Comparison of ENCODE assay signal across 25 cellular contexts in the genomic region with DNA sequence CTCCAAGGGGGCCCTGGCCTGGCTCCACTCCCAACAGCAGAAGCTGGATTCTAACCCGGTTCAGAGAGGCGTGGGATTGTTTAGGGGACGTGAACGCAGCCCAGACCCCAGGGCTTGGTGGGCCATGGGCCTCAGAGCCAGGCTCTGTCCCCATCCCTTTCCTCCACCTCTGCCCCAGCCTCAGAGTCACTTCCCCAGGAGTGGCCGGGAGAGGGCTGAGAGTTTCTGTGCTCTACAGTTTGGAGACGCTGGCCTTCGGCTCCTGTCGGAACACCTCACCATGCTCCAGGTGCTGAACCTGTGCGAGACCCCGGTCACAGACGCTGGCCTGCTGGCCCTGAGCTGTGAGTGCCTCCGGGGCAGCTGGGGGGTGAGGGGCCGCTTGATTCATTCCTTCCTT.
"Had no signal": no experiment of that assay in that cellular context is flagged by ENCODE, and none has a peak within 500 bp of the region (broad histone marks: within the 10 kb centered on the region; RNA-seq: fewer than 3 reads in every experiment).

No MANE protein-coding gene starts in this region.

- H3K27me3 Mint-ChIP-seq: activated naive CD8-positive, alpha-beta T cell treated with anti-CD3 and anti-CD28 coated beads, Interleukin-2, amount 10 ng/mL, durations not matched to agents 7 days and 5 days; central memory CD8-positive, alpha-beta T cell; naive thymus-derived CD4-positive, alpha-beta T cell; progenitor cell of endocrine pancreas; T-cell; type B pancreatic cell had no signal

- H3K9me3 ChIP-seq: breast epithelium, gastroesophageal sphincter, heart left ventricle, testis had no signal

- H3K36me3 ChIP-seq: breast epithelium had no signal

- H3K4me3 Mint-ChIP-seq: activated naive CD4-positive, alpha-beta T cell treated with anti-CD3 and anti-CD28 coated beads for 36 hours; activated naive CD8-positive, alpha-beta T cell treated with anti-CD3 and anti-CD28 coated beads, Interleukin-2, amount 10 ng/mL, durations not matched to agents 7 days and 5 days; central memory CD8-positive, alpha-beta T cell; naive thymus-derived CD4-positive, alpha-beta T cell; stimulated activated effector memory CD8-positive, alpha-beta T cell treated with anti-CD3 and anti-CD28 coated beads, Interleukin-12 subunit alpha, Interleukin-12 subunit beta, amount 100 ng/mL, for 72 hours; T-cell; type B pancreatic cell had no signal

- H3K27ac ChIP-seq: breast epithelium, epithelial cell of prostate, gastroesophageal sphincter, testis had no signal

- DNase-seq: activated CD4-positive, alpha-beta T cell treated with anti-CD3 and anti-CD28 coated beads for 1 hour; activated CD8-positive, alpha-beta memory T cell treated with anti-CD3 and anti-CD28 coated beads for 24 hours; activated CD8-positive, alpha-beta memory T cell treated with anti-CD3 and anti-CD28 coated beads, Interleukin-2, amount 50 U/mL, for 4 hours; activated naive CD4-positive, alpha-beta T cell treated with anti-CD3 and anti-CD28 coated beads for 36 hours; activated naive CD8-positive, alpha-beta T cell treated with anti-CD3 and anti-CD28 coated beads, Interleukin-2, amount 10 ng/mL, durations not matched to agents 7 days and 5 days; activated T-cell treated with anti-CD3 and anti-CD28 coated beads, Interleukin-2, amount 50 U/mL, for 48 hours; amniotic stem cell; cortex of kidney; islet precursor cell; naive thymus-derived CD4-positive, alpha-beta T cell; retina; stimulated activated CD4-positive, alpha-beta T cell treated with anti-CD3 and anti-CD28 coated beads, Interleukin-1b, Interleukin-23, amount 100 ng/mL, for 48 hours; T-cell; T-helper 9 cell; testis had no signal

- H3K4me3 ChIP-seq: breast epithelium, gastroesophageal sphincter, heart left ventricle, lung, testis had no signal

- H3K9me3 Mint-ChIP-seq: activated naive CD4-positive, alpha-beta T cell treated with anti-CD3 and anti-CD28 coated beads for 36 hours; activated naive CD8-positive, alpha-beta T cell treated with anti-CD3 and anti-CD28 coated beads, Interleukin-2, amount 10 ng/mL, durations not matched to agents 7 days and 5 days; central memory CD8-positive, alpha-beta T cell; stimulated activated effector memory CD8-positive, alpha-beta T cell treated with anti-CD3 and anti-CD28 coated beads, Interleukin-12 subunit alpha, Interleukin-12 subunit beta, amount 100 ng/mL, for 72 hours; T-cell; type B pancreatic cell had no signal

- ATAC-seq: gastroesophageal sphincter; heart left ventricle; naive thymus-derived CD4-positive, alpha-beta T cell; SK-N-SH treated with all-trans-retinoic acid at 6 μM for 48 hours; stimulated activated effector memory CD8-positive, alpha-beta T cell treated with anti-CD3 and anti-CD28 coated beads, Interleukin-12 subunit alpha, Interleukin-12 subunit beta, amount 100 ng/mL, for 72 hours; T-cell had no signal

- H3K4me1 Mint-ChIP-seq: central memory CD8-positive, alpha-beta T cell; T-cell had no signal

- H3K4me1 ChIP-seq: breast epithelium had no signal

- H3K27me3 ChIP-seq: breast epithelium, gastroesophageal sphincter, heart left ventricle, testis had no signal

- H3K27ac Mint-ChIP-seq: activated naive CD4-positive, alpha-beta T cell treated with anti-CD3 and anti-CD28 coated beads for 36 hours; activated naive CD8-positive, alpha-beta T cell treated with anti-CD3 and anti-CD28 coated beads, Interleukin-2, amount 10 ng/mL, durations not matched to agents 7 days and 5 days; progenitor cell of endocrine pancreas; stimulated activated effector memory CD8-positive, alpha-beta T cell treated with anti-CD3 and anti-CD28 coated beads, Interleukin-12 subunit alpha, Interleukin-12 subunit beta, amount 100 ng/mL, for 72 hours; T-cell; type B pancreatic cell had no signal
